In genomic region chr1:6625579-6626149, GRCh38 we compare ENCODE assay signal across 7 cellular contexts. TPM values are rescaled to one million over a fixed set of nuclear protein-coding genes. Genes with fewer than 3 reads are reported as not detected.
A peak's percentile ranks its signal among the peaks of the same experiment; 100 is the strongest.
DNase-seq lines count a peak whose midpoint lies in the region; ATAC-seq and TF ChIP-seq lines count a peak whose summit lies in the region.

No MANE protein-coding gene starts in this region.

- H3K27me3 Mint-ChIP-seq in osteocyte (ENCODE audit: unreplicated experiment) = no peaks in the 10 kb centered on the region

- peak overlapping the region; percentile 88 for H3K27ac Mint-ChIP-seq in osteocyte (ENCODE audit: unreplicated experiment)

- H3K27me3 ChIP-seq in WERI-Rb-1 (ENCODE audit: insufficient read depth, low read depth, severe bottlenecking) = no peaks in the 10 kb centered on the region

- ATAC-seq in GM18519 (IDR thresholded peaks at IDR 0.05; ENCODE audit: low FRiP score, unreplicated experiment) (peak; percentile 23), HG03159 (IDR thresholded peaks at IDR 0.05; ENCODE audit: unreplicated experiment) (peak; percentile 35), GM18511 (IDR thresholded peaks at IDR 0.05; ENCODE audit: unreplicated experiment) (no peak), GM19467 (IDR thresholded peaks at IDR 0.05; ENCODE audit: unreplicated experiment) (no peak)

- peaks cover 73% of the 10 kb centered on the region for H3K36me3 ChIP-seq in WERI-Rb-1

- H3K4me1 Mint-ChIP-seq in osteocyte (ENCODE audit: unreplicated experiment) = peaks cover 20% of the 10 kb centered on the region

- peak overlapping the region; percentile 84 for H3K4me3 Mint-ChIP-seq in osteocyte (ENCODE audit: unreplicated experiment)

- TF ChIP-seq CTCF in WERI-Rb-1 (IDR thresholded peaks at IDR 0.05; ENCODE audit: low read depth, low read length) (no peak), fibroblast of the aortic adventitia (IDR thresholded peaks at IDR 0.05; ENCODE audit: insufficient read depth, low read length) (no peak), osteocyte (IDR thresholded peaks at IDR 0.05) (no peak)

- no peaks in the 10 kb centered on the region for H3K9me3 ChIP-seq in WERI-Rb-1 (ENCODE audit: severe bottlenecking)

- DNase-seq in WERI-Rb-1 (peak; percentile 35), fibroblast of the aortic adventitia (ENCODE audit: low read depth) (peak; percentile 78), osteocyte (ENCODE audit: extremely low spot score, unreplicated experiment) (no peak)

- peaks cover 28% of the 10 kb centered on the region for H3K36me3 Mint-ChIP-seq in osteocyte (ENCODE audit: unreplicated experiment)

- no peaks in the 10 kb centered on the region for H3K9me3 Mint-ChIP-seq in osteocyte (ENCODE audit: unreplicated experiment)

- H3K4me3 ChIP-seq in WERI-Rb-1 (ENCODE audit: low read depth, low read length) (peak overlapping the region; percentile 73), fibroblast of the aortic adventitia (ENCODE audit: low read depth, low read length) (peak overlapping the region; percentile 78)

- H3K27ac ChIP-seq in WERI-Rb-1 = peak overlapping the region; percentile 63

RNA-seq across cellular contexts. Expression of gene THAP3, which starts 1.0 kb away (rescaled TPM):
- 9.2 and 11.3 TPM in 2 replicates for total RNA-seq in fibroblast of the aortic adventitia (ENCODE audit: low replicate concordance)
- total RNA-seq in osteocyte = 16.5 and 18.7 TPM in 2 replicates

RNA-seq across cellular contexts. Expression of gene PHF13, which starts 12.1 kb away (rescaled TPM):
- total RNA-seq in fibroblast of the aortic adventitia (ENCODE audit: low replicate concordance) = 14.7 and 24.3 TPM in 2 replicates
- total RNA-seq in osteocyte = 24.0 and 28.9 TPM in 2 replicates

RNA-seq across cellular contexts. Expression of gene KLHL21, which starts 23.0 kb away (rescaled TPM):
- total RNA-seq in fibroblast of the aortic adventitia (ENCODE audit: low replicate concordance) (40.8 and 78.4 TPM in 2 replicates), osteocyte (27.3 and 27.5 TPM in 2 replicates)

RNA-seq across cellular contexts. Expression of gene ZBTB48, which starts 45.9 kb away (rescaled TPM):
- total RNA-seq in fibroblast of the aortic adventitia (ENCODE audit: low replicate concordance) = 7.7 and 26.4 TPM in 2 replicates
- total RNA-seq in osteocyte = 28.8 and 29.1 TPM in 2 replicates

Comparison
In these comparisons a context has a peak if more than half of its experiments do, and no peak if none do; other contexts are left out.
1. ATAC-seq: peak in GM18519 (single experiment) and HG03159 (single experiment); none in GM18511 (single experiment) and GM19467 (single experiment).